Comparison of ENCODE assay signal across 20 cellular contexts in the genomic region with DNA sequence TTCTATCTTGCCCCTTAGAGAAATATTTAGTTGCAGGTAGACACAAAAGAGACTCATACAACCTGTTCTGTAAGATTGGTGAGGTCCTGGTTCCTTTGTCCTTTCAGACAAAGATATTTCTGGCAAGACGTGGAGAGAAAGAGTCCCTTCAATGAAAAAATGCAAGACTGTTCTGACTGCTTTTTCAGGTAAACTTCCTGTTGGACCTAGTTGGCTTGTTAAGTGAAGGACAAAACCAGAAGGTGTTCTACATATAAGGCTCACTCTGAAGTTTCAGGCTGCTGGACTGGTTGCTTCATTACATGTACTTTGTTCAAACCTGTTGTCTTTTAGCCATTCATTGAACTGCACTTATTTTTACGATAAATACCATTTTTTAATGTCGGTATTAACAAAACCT.
A peak's percentile ranks its signal among the peaks of the same experiment; 100 is the strongest.
DNase-seq lines count a peak whose midpoint lies in the region; ATAC-seq and TF ChIP-seq lines count a peak whose summit lies in the region.
"Had no signal": no experiment of that assay in that cellular context is flagged by ENCODE, and none has a peak within 500 bp of the region (broad histone marks: within the 10 kb centered on the region; RNA-seq: fewer than 3 reads in every experiment).

No MANE protein-coding gene starts in this region.

- no peaks in the 10 kb centered on the region for H3K4me1 Mint-ChIP-seq in activated naive CD4-positive, alpha-beta T cell treated with anti-CD3 and anti-CD28 coated beads, Interleukin-2, amount 50 U/mL, for 24 hours
- H3K4me1 Mint-ChIP-seq in activated CD8-positive, alpha-beta memory T cell treated with anti-CD3 and anti-CD28 coated beads, Interleukin-2, amount 10 ng/mL, durations not matched to agents 7 days and 5 days, result no peaks in the 10 kb centered on the region
- H3K4me1 Mint-ChIP-seq: B cell had no signal

- peak overlapping the region; percentile 4 for H3K27ac Mint-ChIP-seq in activated naive CD4-positive, alpha-beta T cell treated with anti-CD3 and anti-CD28 coated beads, Interleukin-2, amount 50 U/mL, for 24 hours
- no peak overlapping the region for H3K27ac Mint-ChIP-seq in activated naive CD4-positive, alpha-beta T cell treated with anti-CD3 and anti-CD28 coated beads, Interleukin-2, amount 50 U/mL, for 72 hours
- H3K27ac Mint-ChIP-seq in activated CD8-positive, alpha-beta memory T cell treated with anti-CD3 and anti-CD28 coated beads, Interleukin-2, amount 10 ng/mL, durations not matched to agents 7 days and 5 days, result no peak overlapping the region
- H3K27ac Mint-ChIP-seq: B cell; CD8-positive, alpha-beta T cell; H9 had no signal

- no peak for DNase-seq in activated naive CD4-positive, alpha-beta T cell treated with anti-CD3 and anti-CD28 coated beads, Interleukin-2, amount 50 U/mL, for 72 hours (ENCODE audit: low spot score in 2 of 2)
- peak; percentile 68 for DNase-seq in NCI-H1417 treated with DMSO at 0.1 percent for 48 hours (lab: John Stamatoyannopoulos, UW)
- DNase-seq in epithelial cell of esophagus (ENCODE audit: low read depth), result peak; percentile 40
- DNase-seq in upper lobe of right lung, result no peak
- DNase-seq in NCI-H82 treated with DMSO at 0.1 percent for 48 hours (lab: John Stamatoyannopoulos, UW; ENCODE audit: unreplicated experiment), result no peak
- no peak for DNase-seq in activated CD8-positive, alpha-beta memory T cell treated with anti-CD3 and anti-CD28 coated beads, Interleukin-2, amount 10 ng/mL, durations not matched to agents 7 days and 5 days
- DNase-seq in NCI-H1930 (lab: John Stamatoyannopoulos, UW), result no peak
- DNase-seq: Caco-2; CD8-positive, alpha-beta T cell; H9; KBM-7; MV-4-11; NCI-H187; NCI-H2227 treated with DMSO at 0.1 percent for 48 hours; Right ventricle myocardium superior; RPMI8226 had no signal

- no peaks in the 10 kb centered on the region for H3K27me3 ChIP-seq in upper lobe of right lung

- CTCF ChIA-PET in activated CD8-positive, alpha-beta memory T cell treated with anti-CD3 and anti-CD28 coated beads, Interleukin-2, amount 10 ng/mL, durations not matched to agents 7 days and 5 days (lab: Charles Lee), result no interaction called here

- no peak overlapping the region for H3K4me3 Mint-ChIP-seq in activated naive CD4-positive, alpha-beta T cell treated with anti-CD3 and anti-CD28 coated beads, Interleukin-2, amount 50 U/mL, for 24 hours
- H3K4me3 Mint-ChIP-seq in activated CD8-positive, alpha-beta memory T cell treated with anti-CD3 and anti-CD28 coated beads, Interleukin-2, amount 10 ng/mL, durations not matched to agents 7 days and 5 days, result no peak overlapping the region
- H3K4me3 Mint-ChIP-seq: B cell; CD8-positive, alpha-beta T cell; H9 had no signal

- no peaks in the 10 kb centered on the region for H3K9me3 Mint-ChIP-seq in activated naive CD4-positive, alpha-beta T cell treated with anti-CD3 and anti-CD28 coated beads, Interleukin-2, amount 50 U/mL, for 24 hours
- no peaks in the 10 kb centered on the region for H3K9me3 Mint-ChIP-seq in activated naive CD4-positive, alpha-beta T cell treated with anti-CD3 and anti-CD28 coated beads, Interleukin-2, amount 50 U/mL, for 72 hours
- no peaks in the 10 kb centered on the region for H3K9me3 Mint-ChIP-seq in activated CD8-positive, alpha-beta memory T cell treated with anti-CD3 and anti-CD28 coated beads, Interleukin-2, amount 10 ng/mL, durations not matched to agents 7 days and 5 days (ENCODE audit: low read depth)
- H3K9me3 Mint-ChIP-seq: CD8-positive, alpha-beta T cell; H9 had no signal

- no peaks in the 10 kb centered on the region for H3K9me3 ChIP-seq in upper lobe of right lung
- H3K9me3 ChIP-seq: Caco-2, SJSA1 had no signal

- no peaks in the 10 kb centered on the region for H3K36me3 Mint-ChIP-seq in activated naive CD4-positive, alpha-beta T cell treated with anti-CD3 and anti-CD28 coated beads, Interleukin-2, amount 50 U/mL, for 24 hours
- no peaks in the 10 kb centered on the region for H3K36me3 Mint-ChIP-seq in activated naive CD4-positive, alpha-beta T cell treated with anti-CD3 and anti-CD28 coated beads, Interleukin-2, amount 50 U/mL, for 72 hours
- H3K36me3 Mint-ChIP-seq in activated CD8-positive, alpha-beta memory T cell treated with anti-CD3 and anti-CD28 coated beads, Interleukin-2, amount 10 ng/mL, durations not matched to agents 7 days and 5 days, result no peaks in the 10 kb centered on the region
- H3K36me3 Mint-ChIP-seq: CD8-positive, alpha-beta T cell had no signal

- no peak for ATAC-seq in activated naive CD4-positive, alpha-beta T cell treated with anti-CD3 and anti-CD28 coated beads, Interleukin-2, amount 50 U/mL, for 72 hours
- ATAC-seq in upper lobe of right lung, result peak; percentile 19
- no peak for ATAC-seq in activated CD8-positive, alpha-beta memory T cell treated with anti-CD3 and anti-CD28 coated beads, Interleukin-2, amount 10 ng/mL, durations not matched to agents 7 days and 5 days
- ATAC-seq: CD8-positive, alpha-beta T cell had no signal

- no peaks in the 10 kb centered on the region for H3K27me3 Mint-ChIP-seq in activated naive CD4-positive, alpha-beta T cell treated with anti-CD3 and anti-CD28 coated beads, Interleukin-2, amount 50 U/mL, for 24 hours
- H3K27me3 Mint-ChIP-seq in activated CD8-positive, alpha-beta memory T cell treated with anti-CD3 and anti-CD28 coated beads, Interleukin-2, amount 10 ng/mL, durations not matched to agents 7 days and 5 days, result no peaks in the 10 kb centered on the region

- H3K4me3 ChIP-seq in epithelial cell of esophagus (ENCODE audit: low read length) (no peak overlapping the region), upper lobe of right lung (no peak overlapping the region)
- H3K4me3 ChIP-seq: SJSA1 had no signal

- intact Hi-C loops in upper lobe of right lung (cut with DNase I), result no loop called here

- no peaks in the 10 kb centered on the region for H3K4me1 ChIP-seq in upper lobe of right lung
- H3K4me1 ChIP-seq: Caco-2, SJSA1 had no signal

- no peaks in the 10 kb centered on the region for H3K36me3 ChIP-seq in upper lobe of right lung
- H3K36me3 ChIP-seq: SJSA1 had no signal

- TF ChIP-seq CTCF in epithelial cell of esophagus (IDR thresholded peaks at IDR 0.05; ENCODE audit: insufficient read depth, low read depth, low read length, missing control alignments) (no peak), upper lobe of right lung (IDR thresholded peaks at IDR 0.05) (no peak)

- no peak overlapping the region for H3K27ac ChIP-seq in upper lobe of right lung
- H3K27ac ChIP-seq: C4-2B, SJSA1 had no signal

Comparison
In these comparisons a context has a peak if more than half of its experiments do, and no peak if none do; other contexts are left out.
1. DNase-seq: peak in NCI-H1417 treated with DMSO at 0.1 percent for 48 hours (single experiment) and epithelial cell of esophagus (single experiment); none in activated naive CD4-positive, alpha-beta T cell treated with anti-CD3 and anti-CD28 coated beads, Interleukin-2, amount 50 U/mL, for 72 hours (0 of 2), upper lobe of right lung (single experiment), NCI-H82 treated with DMSO at 0.1 percent for 48 hours (single experiment), activated CD8-positive, alpha-beta memory T cell treated with anti-CD3 and anti-CD28 coated beads, Interleukin-2, amount 10 ng/mL, durations not matched to agents 7 days and 5 days (single experiment) and NCI-H1930 (0 of 2).